In genomic region chr4:115485402-115485801, GRCh38 we compare ENCODE assay signal across 1 cellular context.
TF ChIP-seq lines count a peak whose summit lies in the region.

No MANE protein-coding gene starts in this region.

TF ChIP-seq in GM12878, 131 proteins besides CTCF, POLR2A, EP300 and RAD21 (continued from another document):
- TF ChIP-seq USF2 (IDR thresholded peaks at IDR 0.05; ENCODE audit: borderline replicate concordance, low read depth, low read length) (no peak), DPF2 (IDR thresholded peaks at IDR 0.05) (no peak), IRF4 (IDR thresholded peaks at IDR 0.05; ENCODE audit: low read depth, low read length) (no peak), CEBPZ (IDR thresholded peaks at IDR 0.05; ENCODE audit: low read depth, low read length) (no peak), ZZZ3 (IDR thresholded peaks at IDR 0.05; ENCODE audit: control insufficient read depth, insufficient read length, low read depth) (no peak), IKZF1 (conservative IDR thresholded peaks at IDR 0.05) (no peak)
